In the genomic region with DNA sequence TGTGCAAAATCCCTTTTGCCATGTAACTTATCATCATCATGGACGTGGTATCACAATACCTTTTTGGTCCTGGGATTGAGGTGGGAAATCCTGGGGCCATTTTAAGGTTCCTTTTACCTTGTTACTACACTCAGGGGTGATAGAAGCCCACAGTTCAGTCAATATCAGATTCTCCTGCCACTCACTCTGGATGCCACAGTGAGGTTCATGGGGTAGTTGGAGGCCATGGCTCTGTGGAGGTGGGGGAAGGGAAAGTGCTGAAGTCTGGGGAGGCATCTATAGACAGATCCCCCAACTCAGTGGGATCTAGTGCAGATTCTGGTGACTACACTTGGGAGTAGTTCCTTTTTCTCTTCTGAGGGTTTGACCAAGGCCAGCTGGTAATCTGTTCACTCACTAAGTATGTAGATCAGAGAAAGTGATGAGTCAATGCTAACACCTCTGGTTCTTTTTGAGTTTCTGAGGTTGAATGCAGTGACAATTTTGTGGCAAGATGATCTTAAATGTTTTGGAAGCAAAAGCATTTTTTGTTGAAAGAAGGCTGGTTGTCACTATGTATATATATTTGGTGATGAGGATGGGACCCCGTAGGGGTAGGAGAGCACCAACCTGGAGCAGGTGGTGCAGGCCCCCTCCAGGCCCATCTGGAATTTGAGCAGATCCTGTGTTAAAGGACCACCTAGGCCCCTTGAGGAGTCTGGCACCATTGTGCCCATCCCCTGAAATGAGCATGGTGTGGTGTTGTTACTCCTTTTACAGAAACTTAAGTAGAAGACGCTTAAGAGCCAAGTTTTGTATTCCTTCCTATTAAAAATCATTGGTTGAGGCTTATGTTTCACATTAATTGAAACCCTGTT, we compare ENCODE assay signal across 14 cellular contexts. TPM values are rescaled to one million over a fixed set of nuclear protein-coding genes. Genes with fewer than 3 reads are reported as not detected.
DNase-seq lines count a peak whose midpoint lies in the region; ATAC-seq and TF ChIP-seq lines count a peak whose summit lies in the region.
"Had no signal": no experiment of that assay in that cellular context is flagged by ENCODE, and none has a peak within 500 bp of the region (broad histone marks: within the 10 kb centered on the region; RNA-seq: fewer than 3 reads in every experiment).

No MANE protein-coding gene starts in this region.

- TF ChIP-seq CTCF in NB4 (IDR thresholded peaks at IDR 0.05; ENCODE audit: low read depth, low read length), result no peak

- no peak overlapping the region for H3K4me3 Mint-ChIP-seq in activated CD8-positive, alpha-beta memory T cell treated with anti-CD3 and anti-CD28 coated beads, Interleukin-2, amount 10 ng/mL, durations not matched to agents 7 days and 5 days

- CTCF ChIA-PET in activated CD8-positive, alpha-beta memory T cell treated with anti-CD3 and anti-CD28 coated beads, Interleukin-2, amount 10 ng/mL, durations not matched to agents 7 days and 5 days (lab: Charles Lee), result no interaction called here

- TF ChIP-seq POLR2A in NB4 (IDR thresholded peaks at IDR 0.05; ENCODE audit: extremely low read depth, insufficient read length), result no peak

- no peaks in the 10 kb centered on the region for H3K9me3 Mint-ChIP-seq in activated CD8-positive, alpha-beta memory T cell treated with anti-CD3 and anti-CD28 coated beads, Interleukin-2, amount 10 ng/mL, durations not matched to agents 7 days and 5 days (ENCODE audit: low read depth)

- ATAC-seq in activated CD8-positive, alpha-beta memory T cell treated with anti-CD3 and anti-CD28 coated beads, Interleukin-2, amount 10 ng/mL, durations not matched to agents 7 days and 5 days, result peak; percentile 45
- ATAC-seq in HG02759 (IDR thresholded peaks at IDR 0.05; ENCODE audit: unreplicated experiment) (peak; percentile 61), HG02588 (IDR thresholded peaks at IDR 0.05; ENCODE audit: unreplicated experiment) (no peak)
- ATAC-seq in stimulated activated naive CD8-positive, alpha-beta T cell treated with anti-CD3 and anti-CD28 coated beads, Interleukin-15, Interleukin-2, amounts not matched to agents 100 U/mL and 50 U/mL, for 24 hours, result peak; percentile 86

- H3K36me3 Mint-ChIP-seq in activated CD8-positive, alpha-beta memory T cell treated with anti-CD3 and anti-CD28 coated beads, Interleukin-2, amount 10 ng/mL, durations not matched to agents 7 days and 5 days, result no peaks in the 10 kb centered on the region

- H3K4me1 Mint-ChIP-seq in activated CD8-positive, alpha-beta memory T cell treated with anti-CD3 and anti-CD28 coated beads, Interleukin-2, amount 10 ng/mL, durations not matched to agents 7 days and 5 days, result peaks cover 5% of the 10 kb centered on the region

- peaks cover 82% of the 10 kb centered on the region for H3K27me3 Mint-ChIP-seq in activated CD8-positive, alpha-beta memory T cell treated with anti-CD3 and anti-CD28 coated beads, Interleukin-2, amount 10 ng/mL, durations not matched to agents 7 days and 5 days

- no peak overlapping the region for H3K27ac Mint-ChIP-seq in activated CD8-positive, alpha-beta memory T cell treated with anti-CD3 and anti-CD28 coated beads, Interleukin-2, amount 10 ng/mL, durations not matched to agents 7 days and 5 days

- DNase-seq in activated CD8-positive, alpha-beta memory T cell treated with anti-CD3 and anti-CD28 coated beads, Interleukin-2, amount 10 ng/mL, durations not matched to agents 7 days and 5 days, result no peak
- no peak for DNase-seq in activated CD8-positive, alpha-beta memory T cell treated with anti-CD3 and anti-CD28 coated beads, Interleukin-2, amount 50 U/mL, for 48 hours
- DNase-seq in NB4 (ENCODE audit: low read depth), result peak; percentile 41
- DNase-seq in stimulated activated naive CD8-positive, alpha-beta T cell treated with anti-CD3 and anti-CD28 coated beads, Interleukin-15, Interleukin-2, amounts not matched to agents 100 U/mL and 50 U/mL, for 24 hours, result no peak
- DNase-seq in NCI-H2107 (lab: John Stamatoyannopoulos, UW), result no peak
- no peak for DNase-seq in NCI-H1048 (lab: John Stamatoyannopoulos, UW)
- DNase-seq: activated CD4-positive, alpha-beta T cell treated with anti-CD3 and anti-CD28 coated beads for 48 hours; effector CD8-positive, alpha-beta T cell; EL; NCI-H748 treated with DMSO at 0.1 percent for 48 hours; stimulated activated CD4-positive, alpha-beta T cell treated with anti-CD3 and anti-CD28 coated beads, Interleukin-12 subunit alpha, Interleukin-12 subunit beta, amount 100 ng/mL, for 4 hours had no signal

- no peak overlapping the region for H3K4me3 ChIP-seq in NB4 (ENCODE audit: low read depth, low read length)
- H3K4me3 ChIP-seq: SK-N-MC had no signal

RNA-seq across cellular contexts. Expression of a gene that starts 18.8 kb away (rescaled TPM):
- total RNA-seq in activated CD8-positive, alpha-beta memory T cell treated with anti-CD3 and anti-CD28 coated beads, Interleukin-2, amount 10 ng/mL, durations not matched to agents 7 days and 5 days, result 10 to 100 TPM in 1 of 2 experiments, 1 to 10 TPM in 1; 8.4 to 11.1 TPM
